Comparison of ENCODE assay signal across 10 cellular contexts in the genomic region with DNA sequence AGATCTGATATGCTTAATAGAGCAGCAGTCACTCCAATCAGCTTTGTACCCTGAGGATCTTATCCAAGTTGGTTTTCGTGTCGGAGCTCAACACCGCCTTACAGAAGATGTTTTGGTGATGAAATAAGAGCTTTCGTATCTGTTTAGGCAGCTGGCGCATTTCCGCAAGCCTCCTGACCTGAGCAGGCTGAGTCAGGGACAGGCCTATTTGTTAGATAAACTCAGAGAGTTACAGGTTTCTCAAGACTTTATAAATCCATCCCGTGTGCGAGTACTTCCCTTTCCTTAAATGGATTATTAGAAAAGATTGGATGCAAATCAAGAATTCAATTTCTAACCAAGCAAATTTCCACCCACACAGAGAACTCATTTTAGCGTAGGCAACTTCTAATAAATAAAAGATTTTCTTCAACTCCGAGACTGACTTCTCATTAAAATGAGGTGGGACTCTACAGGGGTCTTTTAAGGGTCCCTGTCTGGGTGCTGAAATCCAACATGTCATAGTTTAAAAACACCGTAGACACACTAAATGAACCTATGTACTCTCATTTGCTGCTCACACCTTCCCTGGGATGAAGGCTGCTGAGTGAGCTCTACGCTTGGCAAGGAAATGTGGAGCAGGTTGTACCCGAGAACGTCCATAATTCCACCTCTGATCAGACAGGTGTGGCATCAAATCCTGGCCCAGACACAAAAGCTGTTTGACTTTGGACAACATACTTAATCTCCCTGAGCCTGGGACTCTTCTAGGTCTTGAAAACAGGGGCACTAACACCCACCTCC.
A peak's percentile ranks its signal among the peaks of the same experiment; 100 is the strongest.
DNase-seq lines count a peak whose midpoint lies in the region; ATAC-seq, FAIRE-seq and TF ChIP-seq lines count a peak whose summit lies in the region.
"Had no signal": no experiment of that assay in that cellular context is flagged by ENCODE, and none has a peak within 500 bp of the region (broad histone marks: within the 10 kb centered on the region; RNA-seq: fewer than 3 reads in every experiment).

No MANE protein-coding gene starts in this region.

- no peak for ATAC-seq in GM21515 (IDR thresholded peaks at IDR 0.05; ENCODE audit: unreplicated experiment)
- ATAC-seq: GM23338 had no signal

- 32 to 44% methylated on average over 14 of the region's 14 CpGs for whole genome bisulfite sequencing in lower leg skin, 2 donors
- 94% methylated on average over 14 of the region's 14 CpGs for WGBS in thymus

- H3K36me3 ChIP-seq in thymus (ENCODE audit: control insufficient read depth, insufficient read depth), result no peaks in the 10 kb centered on the region

- intact Hi-C loops in lower leg skin (cut with DNase I; ENCODE audit: low total_unique reads), result no loop called here
- intact Hi-C loops in activated CD4-positive, alpha-beta memory T cell treated with anti-CD3 and anti-CD28 coated beads for 36 hours (cut with micrococcal nuclease), result no loop called here

- H3K27ac Mint-ChIP-seq in chondrocyte (ENCODE audit: unreplicated experiment), result peak overlapping the region; percentile 74
- no peak overlapping the region for H3K27ac Mint-ChIP-seq in activated CD4-positive, alpha-beta memory T cell treated with anti-CD3 and anti-CD28 coated beads for 36 hours
- H3K27ac Mint-ChIP-seq: GM23338 had no signal

- H3K4me3 ChIP-seq in lower leg skin (ENCODE audit: low read depth, poor library complexity, severe bottlenecking) (no peak overlapping the region), thymus (ENCODE audit: low read length) (no peak overlapping the region)
- H3K4me3 ChIP-seq: GM23338 had no signal

- POLR2A ChIA-PET in activated CD4-positive, alpha-beta memory T cell treated with anti-CD3 and anti-CD28 coated beads for 36 hours (lab: Charles Lee), result no interaction called here

- DNase-seq in HTR-8/SVneo (ENCODE audit: insufficient read length, low spot score), result peak; percentile 72
- no peak for DNase-seq in chondrocyte (ENCODE audit: low spot score)
- peak; percentile 82 to 95 for DNase-seq in lower leg skin (ENCODE audit: low spot score in 2 of 2)
- DNase-seq in NCI-H1694 (lab: John Stamatoyannopoulos, UW), result no peak
- no peak for DNase-seq in NCI-H2081 treated with DMSO at 0.1 percent for 48 hours (lab: John Stamatoyannopoulos, UW)
- DNase-seq in activated CD4-positive, alpha-beta memory T cell treated with anti-CD3 and anti-CD28 coated beads for 36 hours, result no peak
- DNase-seq: effector memory CD4-positive, alpha-beta T cell had no signal

- CTCF ChIA-PET in activated CD4-positive, alpha-beta memory T cell treated with anti-CD3 and anti-CD28 coated beads for 36 hours (lab: Charles Lee), result no interaction called here

- no peaks in the 10 kb centered on the region for H3K9me3 ChIP-seq in thymus (ENCODE audit: control insufficient read depth)

- peak; percentile 13 for FAIRE-seq in HTR-8/SVneo (lab: Jason Lieb, UNC)

- peaks cover 34% of the 10 kb centered on the region for H3K4me1 Mint-ChIP-seq in chondrocyte (ENCODE audit: low read depth)
- no peaks in the 10 kb centered on the region for H3K4me1 Mint-ChIP-seq in activated CD4-positive, alpha-beta memory T cell treated with anti-CD3 and anti-CD28 coated beads for 36 hours (ENCODE audit: low read depth)
- H3K4me1 Mint-ChIP-seq: GM23338 had no signal

- no peaks in the 10 kb centered on the region for H3K27me3 Mint-ChIP-seq in chondrocyte (ENCODE audit: low read depth)
- peaks cover 4% of the 10 kb centered on the region for H3K27me3 Mint-ChIP-seq in activated CD4-positive, alpha-beta memory T cell treated with anti-CD3 and anti-CD28 coated beads for 36 hours

- no peak for TF ChIP-seq CTCF in chondrocyte (IDR thresholded peaks at IDR 0.05)
- TF ChIP-seq CTCF in lower leg skin (IDR thresholded peaks at IDR 0.05), result no peak

- TF ChIP-seq POLR2A in lower leg skin (IDR thresholded peaks at IDR 0.05), result no peak

- H3K4me1 ChIP-seq in thymus (ENCODE audit: control insufficient read depth, insufficient read depth, low read length), result no peaks in the 10 kb centered on the region

- H3K9me3 Mint-ChIP-seq in chondrocyte (ENCODE audit: low read depth), result peaks cover 3% of the 10 kb centered on the region
- no peaks in the 10 kb centered on the region for H3K9me3 Mint-ChIP-seq in activated CD4-positive, alpha-beta memory T cell treated with anti-CD3 and anti-CD28 coated beads for 36 hours

- H3K4me3 Mint-ChIP-seq in chondrocyte (ENCODE audit: unreplicated experiment), result peak overlapping the region; percentile 12
- H3K4me3 Mint-ChIP-seq in activated CD4-positive, alpha-beta memory T cell treated with anti-CD3 and anti-CD28 coated beads for 36 hours, result no peak overlapping the region
- H3K4me3 Mint-ChIP-seq: GM23338 had no signal

- peak overlapping the region; percentile 46 for H3K27ac ChIP-seq in thymus (ENCODE audit: low read depth)

- H3K27me3 ChIP-seq in thymus (ENCODE audit: control insufficient read depth, insufficient read depth), result no peaks in the 10 kb centered on the region

- H3K36me3 Mint-ChIP-seq in chondrocyte (ENCODE audit: low read depth), result no peaks in the 10 kb centered on the region
- no peaks in the 10 kb centered on the region for H3K36me3 Mint-ChIP-seq in activated CD4-positive, alpha-beta memory T cell treated with anti-CD3 and anti-CD28 coated beads for 36 hours

Comparison
In these comparisons a context has a peak if more than half of its experiments do, and no peak if none do; other contexts are left out.
1. DNase-seq: peak in HTR-8/SVneo (single experiment) and lower leg skin (2 of 2); none in chondrocyte (single experiment), NCI-H1694 (single experiment), NCI-H2081 treated with DMSO at 0.1 percent for 48 hours (single experiment) and activated CD4-positive, alpha-beta memory T cell treated with anti-CD3 and anti-CD28 coated beads for 36 hours (single experiment).